ENCODE assay signal across 8 cellular contexts in genomic region chr5:95822408-95823240, GRCh38. TPM values are rescaled to one million over a fixed set of nuclear protein-coding genes. Genes with fewer than 3 reads are reported as not detected.
A peak's percentile ranks its signal among the peaks of the same experiment; 100 is the strongest.
DNase-seq lines count a peak whose midpoint lies in the region; ATAC-seq and TF ChIP-seq lines count a peak whose summit lies in the region.

A gene with protein sequence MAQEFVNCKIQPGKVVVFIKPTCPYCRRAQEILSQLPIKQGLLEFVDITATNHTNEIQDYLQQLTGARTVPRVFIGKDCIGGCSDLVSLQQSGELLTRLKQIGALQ (minus strand): TSS chr5:95822726. CDS start chr5:95822662, 64 bp downstream.

- peak within 1 kb of the TSS; percentile 71 for H3K27ac Mint-ChIP-seq in Calu3 (ENCODE audit: unreplicated experiment)
- peak within 1 kb of the TSS; percentile 97 for H3K27ac Mint-ChIP-seq in activated naive CD4-positive, alpha-beta T cell treated with anti-CD3 and anti-CD28 coated beads, Interleukin-2, amount 10 ng/mL, durations not matched to agents 7 days and 5 days

- H2AFZ ChIP-seq in PC-3 (ENCODE audit: low read length) (peak within 1 kb of the TSS; percentile 63), neural cell (ENCODE audit: low read depth, low read length) (peak within 1 kb of the TSS; percentile 94)

- TF ChIP-seq EP300 in neural cell (conservative IDR thresholded peaks at IDR 0.05; ENCODE audit: poor library complexity, severe bottlenecking) = no peak

- no peaks in the 10 kb centered on the region for H4K20me1 ChIP-seq in PC-3 (ENCODE audit: low read length)
- H4K20me1 ChIP-seq in neural cell (ENCODE audit: insufficient read depth) = no peaks in the 10 kb centered on the region

- peak within 1 kb of the TSS; percentile 69 for H3K9ac ChIP-seq in PC-3 (ENCODE audit: low read length)
- H3K9ac ChIP-seq in neural cell (ENCODE audit: low read length) = peak within 1 kb of the TSS; percentile 77

- H3K27me3 Mint-ChIP-seq in Calu3 (ENCODE audit: unreplicated experiment) = no peaks in the 10 kb centered on the region
- no peaks in the 10 kb centered on the region for H3K27me3 Mint-ChIP-seq in activated naive CD4-positive, alpha-beta T cell treated with anti-CD3 and anti-CD28 coated beads, Interleukin-2, amount 10 ng/mL, durations not matched to agents 7 days and 5 days

- H3K36me3 ChIP-seq in PC-3 (ENCODE audit: low read depth, low read length) (no peaks in the 10 kb centered on the region), neural cell (ENCODE audit: insufficient read depth, low read length) (no peaks in the 10 kb centered on the region)

- peaks cover 39% of the 10 kb centered on the region for H3K4me1 Mint-ChIP-seq in Calu3 (ENCODE audit: low read depth, unreplicated experiment)
- H3K4me1 Mint-ChIP-seq in activated naive CD4-positive, alpha-beta T cell treated with anti-CD3 and anti-CD28 coated beads, Interleukin-2, amount 10 ng/mL, durations not matched to agents 7 days and 5 days = peaks cover 72% of the 10 kb centered on the region

- TF ChIP-seq RAD21 in neural cell (conservative IDR thresholded peaks at IDR 0.05) = no peak

- H3K9me2 ChIP-seq in PC-3 (replicated peaks; ENCODE audit: low read length) (no peaks in the 10 kb centered on the region), neural cell (ENCODE audit: insufficient read depth, low read length) (no peaks in the 10 kb centered on the region)

- H3K4me1 ChIP-seq in PC-3 (ENCODE audit: insufficient read depth, low read length) = peaks cover 34% of the 10 kb centered on the region
- H3K4me1 ChIP-seq in foreskin keratinocyte = peaks cover 3% of the 10 kb centered on the region

- H3F3A ChIP-seq in PC-3 (ENCODE audit: low read length, unreplicated experiment) (peaks cover 6% of the 10 kb centered on the region), neural cell (ENCODE audit: insufficient read depth, low read length, poor library complexity, severe bottlenecking) (no peaks in the 10 kb centered on the region)

- peak within 1 kb of the TSS; percentile 86 for H3K4me3 Mint-ChIP-seq in Calu3 (ENCODE audit: low read depth, unreplicated experiment)
- peak within 1 kb of the TSS; percentile 96 for H3K4me3 Mint-ChIP-seq in activated naive CD4-positive, alpha-beta T cell treated with anti-CD3 and anti-CD28 coated beads, Interleukin-2, amount 10 ng/mL, durations not matched to agents 7 days and 5 days

- intact Hi-C loops in Calu3 (cut with micrococcal nuclease; ENCODE audit: unreplicated experiment) = no loop called here
- intact Hi-C loops in PC-3 (cut with micrococcal nuclease) = loop anchor here (1.0 to 10.0 kb wide), 4 partner anchors 14 to 268 kb away; partner anchors contain the start of genes ARSK, RHOBTB3 and SKIC3

- peaks cover 22% of the 10 kb centered on the region for H3K36me3 Mint-ChIP-seq in Calu3 (ENCODE audit: insufficient read depth, unreplicated experiment)
- peaks cover 33% of the 10 kb centered on the region for H3K36me3 Mint-ChIP-seq in activated naive CD4-positive, alpha-beta T cell treated with anti-CD3 and anti-CD28 coated beads, Interleukin-2, amount 10 ng/mL, durations not matched to agents 7 days and 5 days

- H3K4me2 ChIP-seq in PC-3 (ENCODE audit: low read length) (peak within 1 kb of the TSS; percentile 87), neural cell (ENCODE audit: low read length) (peak within 1 kb of the TSS; percentile 82)

- POLR2A ChIA-PET in PC-3 (lab: Charles Lee; ENCODE audit: unreplicated experiment) = interaction anchor here (0.6 to 1.1 kb wide), 12 partner anchors 9 to 892 kb away, joined by 3 to 9 read pairs (median 4); partner anchors contain the start of gene CAST

- BruUV-seq in Calu3 (replicated peaks; lab: Mats Ljungman, UMichigan) (no TSS peak), PC-3 (replicated peaks; lab: Mats Ljungman, UMichigan) (no TSS peak)

- DNase-seq in Calu3 (peak; percentile 73), PC-3 (peak; percentile 91), foreskin keratinocyte (peak; percentile 62 to 84), DMS153 treated with DMSO at 0.1 percent for 48 hours (lab: John Stamatoyannopoulos, UW; ENCODE audit: unreplicated experiment) (no peak)
- peak; percentile 79 for DNase-seq in activated naive CD4-positive, alpha-beta T cell treated with anti-CD3 and anti-CD28 coated beads, Interleukin-2, amount 10 ng/mL, durations not matched to agents 7 days and 5 days

- H3K4me3 ChIP-seq in PC-3 (ENCODE audit: low read length) = peak within 1 kb of the TSS; percentile 73
- peak within 1 kb of the TSS; percentile 83 for H3K4me3 ChIP-seq in neural cell (ENCODE audit: low read length)

- ATAC-seq in GM19324 (IDR thresholded peaks at IDR 0.05; ENCODE audit: low FRiP score, unreplicated experiment) (peak; percentile 53), HG03460 (IDR thresholded peaks at IDR 0.05; ENCODE audit: unreplicated experiment) (peak; percentile 43), PC-3 (peak; percentile 70), foreskin keratinocyte (peak; percentile 79)

- H3K9me3 ChIP-seq in PC-3 (ENCODE audit: low read length) (no peaks in the 10 kb centered on the region), neural cell (ENCODE audit: low read length) (no peaks in the 10 kb centered on the region)

- no peaks in the 10 kb centered on the region for H3K9me3 Mint-ChIP-seq in Calu3 (ENCODE audit: low read depth, unreplicated experiment)
- H3K9me3 Mint-ChIP-seq in activated naive CD4-positive, alpha-beta T cell treated with anti-CD3 and anti-CD28 coated beads, Interleukin-2, amount 10 ng/mL, durations not matched to agents 7 days and 5 days = no peaks in the 10 kb centered on the region

- TF ChIP-seq CTCF in Calu3 (IDR thresholded peaks at IDR 0.05; ENCODE audit: unreplicated experiment) = no peak
- no peak for TF ChIP-seq CTCF in PC-3 (conservative IDR thresholded peaks at IDR 0.05; ENCODE audit: low read depth, low read length)
- TF ChIP-seq CTCF in foreskin keratinocyte (conservative IDR thresholded peaks at IDR 0.05) = no peak
- TF ChIP-seq CTCF in neural cell (IDR thresholded peaks at IDR 0.05; ENCODE audit: poor library complexity, severe bottlenecking) = no peak

- peaks cover 41% of the 10 kb centered on the region for H3K79me2 ChIP-seq in PC-3 (ENCODE audit: low read length)
- H3K79me2 ChIP-seq in neural cell (replicated peaks; ENCODE audit: insufficient read depth, low read length) = peaks cover 3% of the 10 kb centered on the region

- no peaks in the 10 kb centered on the region for H3K27me3 ChIP-seq in PC-3 (ENCODE audit: low read length)
- no peaks in the 10 kb centered on the region for H3K27me3 ChIP-seq in foreskin keratinocyte
- no peaks in the 10 kb centered on the region for H3K27me3 ChIP-seq in neural cell (ENCODE audit: insufficient read depth, low read depth, low read length)

- CTCF ChIA-PET in Calu3 (lab: Charles Lee) = interaction anchor here (0.7 to 2.8 kb wide), 9 partner anchors 9 to 493 kb away, joined by 3 to 18 read pairs (median 5); partner anchors contain the start of genes RFESD and RHOBTB3
- CTCF ChIA-PET in PC-3 (lab: Charles Lee) = interaction anchor here (2.6 kb wide), 1 partner anchor 41 kb away, joined by 15 read pairs; no protein-coding TSS in a partner anchor
- CTCF ChIA-PET in activated naive CD4-positive, alpha-beta T cell treated with anti-CD3 and anti-CD28 coated beads, Interleukin-2, amount 10 ng/mL, durations not matched to agents 7 days and 5 days (lab: Charles Lee) = interaction anchor here (0.7 to 6.0 kb wide), 14 partner anchors 9 to 513 kb away, joined by 3 to 18 read pairs (median 4); no protein-coding TSS in a partner anchor

- H3K27ac ChIP-seq in PC-3 (ENCODE audit: low read length) (peak within 1 kb of the TSS; percentile 96), foreskin keratinocyte (no peak within 1 kb of the TSS), neural cell (ENCODE audit: low read length) (peak within 1 kb of the TSS; percentile 85)

TF ChIP-seq in neural cell, 6 proteins besides CTCF, POLR2A, EP300 and RAD21:
- TF ChIP-seq MXI1 (conservative IDR thresholded peaks at IDR 0.05; ENCODE audit: poor library complexity, severe bottlenecking) = peak; percentile 42
- no peak for TF ChIP-seq SMC3 (conservative IDR thresholded peaks at IDR 0.05; ENCODE audit: poor library complexity)
- peak; percentile 8 for TF ChIP-seq REST (IDR thresholded peaks at IDR 0.05; ENCODE audit: borderline replicate concordance)
- peak; percentile 76 for TF ChIP-seq POLR2AphosphoS5 (IDR thresholded peaks at IDR 0.05)
- no peak for TF ChIP-seq TAF1 (IDR thresholded peaks at IDR 0.05; ENCODE audit: low read depth)
- no peak for TF ChIP-seq EZH2 (IDR thresholded peaks at IDR 0.05; ENCODE audit: borderline replicate concordance, insufficient read depth, low read length, poor library complexity, severe bottlenecking)

RNA-seq across cellular contexts. Expression of the gene that starts here (rescaled TPM):
- total RNA-seq in Calu3 (2022) (27.9 and 33.7 TPM in 2 replicates), PC-3 (2014; rRNA removed) (24.6 and 27.4 TPM in 2 replicates), foreskin keratinocyte (1.8 and 4.2 TPM in 2 replicates)
- polyA plus RNA-seq in foreskin keratinocyte (3.6 and 6.4 TPM in 2 replicates), neural cell (50.9 and 54.0 TPM in 2 replicates)
- 14.9 and 24.2 TPM in 2 replicates for polyA minus RNA-seq in neural cell
